In genomic region chr22:23678133-23678532, GRCh38 we compare ENCODE assay signal across 29 cellular contexts. TPM values are rescaled to one million over a fixed set of nuclear protein-coding genes. Genes with fewer than 3 reads are reported as not detected.
DNase-seq lines count a peak whose midpoint lies in the region; ATAC-seq and TF ChIP-seq lines count a peak whose summit lies in the region.
"Had no signal": no experiment of that assay in that cellular context is flagged by ENCODE, and none has a peak within 500 bp of the region (broad histone marks: within the 10 kb centered on the region; RNA-seq: fewer than 3 reads in every experiment).

No MANE protein-coding gene starts in this region.

- H3K9me3 ChIP-seq in thyroid gland = no peaks in the 10 kb centered on the region
- H3K9me3 ChIP-seq: colonic mucosa, heart right ventricle, prostate gland, testis had no signal

- no peaks in the 10 kb centered on the region for H3K9me3 Mint-ChIP-seq in activated CD4-positive, alpha-beta T cell treated with anti-CD3 and anti-CD28 coated beads, Interleukin-2, amount 10 ng/mL, durations not matched to agents 7 days and 5 days
- no peaks in the 10 kb centered on the region for H3K9me3 Mint-ChIP-seq in activated CD4-positive, alpha-beta T cell treated with anti-CD3 and anti-CD28 coated beads, Interleukin-2, amount 10 ng/mL, durations not matched to agents 24 days and 14 days
- H3K9me3 Mint-ChIP-seq in memory B cell = no peaks in the 10 kb centered on the region
- H3K9me3 Mint-ChIP-seq: activated naive CD4-positive, alpha-beta T cell treated with anti-CD3 and anti-CD28 coated beads, Interleukin-2, amount 50 U/mL, for 72 hours; CD8-positive, alpha-beta memory T cell had no signal

- WGBS in thyroid gland, 2 donors = 92 to 96% methylated on average over 6 of the region's 6 CpGs

- POLR2A ChIA-PET in activated CD4-positive, alpha-beta T cell treated with anti-CD3 and anti-CD28 coated beads, Interleukin-2, amount 10 ng/mL, durations not matched to agents 7 days and 5 days (lab: Charles Lee) = interaction anchor here (0.6 kb wide), 1 partner anchor 80 kb away, joined by 8 read pairs; no protein-coding TSS in a partner anchor

- H3K27me3 ChIP-seq in thyroid gland = no peaks in the 10 kb centered on the region
- H3K27me3 ChIP-seq: colonic mucosa, heart right ventricle, testis had no signal

- CTCF ChIA-PET in activated CD4-positive, alpha-beta T cell treated with anti-CD3 and anti-CD28 coated beads, Interleukin-2, amount 10 ng/mL, durations not matched to agents 7 days and 5 days (lab: Charles Lee) = interaction anchor here (2.1 kb wide), 1 partner anchor 15 kb away, joined by 6 read pairs; no protein-coding TSS in a partner anchor

- no peak for DNase-seq in activated CD4-positive, alpha-beta T cell treated with anti-CD3 and anti-CD28 coated beads, Interleukin-2, amount 10 ng/mL, durations not matched to agents 7 days and 5 days
- DNase-seq in activated CD4-positive, alpha-beta T cell treated with anti-CD3 and anti-CD28 coated beads, Interleukin-2, amount 10 ng/mL, durations not matched to agents 24 days and 14 days = no peak
- DNase-seq in NCI-H524 (lab: John Stamatoyannopoulos, UW) (peak; percentile 84 to 91), memory B cell (ENCODE audit: low spot score in 2 of 2) (no peak), thyroid gland (peak; percentile 28 to 31), A172 (ENCODE audit: low spot score) (no peak), SK-N-DZ (ENCODE audit: low spot score) (no peak), NCI-H2107 (lab: John Stamatoyannopoulos, UW) (no peak)
- DNase-seq: CD8-positive, alpha-beta memory T cell; colonic mucosa; DMS79; effector CD8-positive, alpha-beta T cell; foreskin fibroblast; GF-D8; HCEC 1CT; heart right ventricle; NCI-H1092 treated with DMSO at 0.1 percent for 48 hours; NCI-H187; stimulated activated CD4-positive, alpha-beta T cell treated with anti-CD3 and anti-CD28 coated beads, Interleukin-15, amount 100 ng/mL, for 24 hours; stimulated activated naive CD8-positive, alpha-beta T cell treated with anti-CD3 and anti-CD28 coated beads, Interleukin-15, Interleukin-2, amounts not matched to agents 100 U/mL and 50 U/mL, for 24 hours; T-helper 9 cell; testis had no signal

- intact Hi-C loops in activated CD4-positive, alpha-beta T cell treated with anti-CD3 and anti-CD28 coated beads, Interleukin-2, amount 10 ng/mL, durations not matched to agents 24 days and 14 days (cut with micrococcal nuclease) = no loop called here
- intact Hi-C loops in thyroid gland (cut with DNase I) = no loop called here

- H3K27ac Mint-ChIP-seq in activated CD4-positive, alpha-beta T cell treated with anti-CD3 and anti-CD28 coated beads, Interleukin-2, amount 10 ng/mL, durations not matched to agents 7 days and 5 days = peak overlapping the region; percentile 65
- H3K27ac Mint-ChIP-seq in activated CD4-positive, alpha-beta T cell treated with anti-CD3 and anti-CD28 coated beads, Interleukin-2, amount 10 ng/mL, durations not matched to agents 24 days and 14 days = no peak overlapping the region
- H3K27ac Mint-ChIP-seq in memory B cell = peak overlapping the region; percentile 53
- H3K27ac Mint-ChIP-seq: activated naive CD4-positive, alpha-beta T cell treated with anti-CD3 and anti-CD28 coated beads, Interleukin-2, amount 50 U/mL, for 72 hours; B cell had no signal

- no peak for ATAC-seq in memory B cell (ENCODE audit: low read depth)
- ATAC-seq: activated naive CD4-positive, alpha-beta T cell treated with anti-CD3 and anti-CD28 coated beads, Interleukin-2, amount 50 U/mL, for 72 hours; heart right ventricle; sciatic nerve; SK-N-SH treated with all-trans-retinoic acid at 6 μM for 48 hours had no signal

- H3K4me3 Mint-ChIP-seq in activated CD4-positive, alpha-beta T cell treated with anti-CD3 and anti-CD28 coated beads, Interleukin-2, amount 10 ng/mL, durations not matched to agents 7 days and 5 days = no peak overlapping the region
- no peak overlapping the region for H3K4me3 Mint-ChIP-seq in activated CD4-positive, alpha-beta T cell treated with anti-CD3 and anti-CD28 coated beads, Interleukin-2, amount 10 ng/mL, durations not matched to agents 24 days and 14 days
- H3K4me3 Mint-ChIP-seq in memory B cell = no peak overlapping the region
- H3K4me3 Mint-ChIP-seq: B cell; CD8-positive, alpha-beta memory T cell had no signal

- no peak for TF ChIP-seq CTCF in thyroid gland (IDR thresholded peaks at IDR 0.05)

- no peak for TF ChIP-seq POLR2A in thyroid gland (IDR thresholded peaks at IDR 0.05)

- H3K36me3 ChIP-seq in thyroid gland = peaks cover 0 to 3% of the 10 kb centered on the region in 2 donors
- H3K36me3 ChIP-seq: colonic mucosa, prostate gland had no signal

- no peaks in the 10 kb centered on the region for H3K27me3 Mint-ChIP-seq in activated CD4-positive, alpha-beta T cell treated with anti-CD3 and anti-CD28 coated beads, Interleukin-2, amount 10 ng/mL, durations not matched to agents 7 days and 5 days
- no peaks in the 10 kb centered on the region for H3K27me3 Mint-ChIP-seq in activated CD4-positive, alpha-beta T cell treated with anti-CD3 and anti-CD28 coated beads, Interleukin-2, amount 10 ng/mL, durations not matched to agents 24 days and 14 days
- no peaks in the 10 kb centered on the region for H3K27me3 Mint-ChIP-seq in memory B cell
- H3K27me3 Mint-ChIP-seq: B cell; CD8-positive, alpha-beta memory T cell had no signal

- H3K36me3 Mint-ChIP-seq in activated CD4-positive, alpha-beta T cell treated with anti-CD3 and anti-CD28 coated beads, Interleukin-2, amount 10 ng/mL, durations not matched to agents 7 days and 5 days (ENCODE audit: low read depth) = peaks cover 11% of the 10 kb centered on the region
- H3K36me3 Mint-ChIP-seq in activated CD4-positive, alpha-beta T cell treated with anti-CD3 and anti-CD28 coated beads, Interleukin-2, amount 10 ng/mL, durations not matched to agents 24 days and 14 days (ENCODE audit: low read depth) = peaks cover 7% of the 10 kb centered on the region
- peaks cover 20% of the 10 kb centered on the region for H3K36me3 Mint-ChIP-seq in memory B cell

- H3K27ac ChIP-seq in thyroid gland = no peak overlapping the region
- H3K27ac ChIP-seq: colonic mucosa, heart right ventricle, prostate gland, testis had no signal

- no peak overlapping the region for H3K4me3 ChIP-seq in thyroid gland (replicated peaks in 1 of 3)
- H3K4me3 ChIP-seq: colonic mucosa, heart right ventricle, lung, prostate gland, testis had no signal

- no peaks in the 10 kb centered on the region for H3K4me1 ChIP-seq in thyroid gland
- H3K4me1 ChIP-seq: prostate gland, testis had no signal

- H3K4me1 Mint-ChIP-seq in activated CD4-positive, alpha-beta T cell treated with anti-CD3 and anti-CD28 coated beads, Interleukin-2, amount 10 ng/mL, durations not matched to agents 7 days and 5 days = peaks cover 13% of the 10 kb centered on the region
- peaks cover 5% of the 10 kb centered on the region for H3K4me1 Mint-ChIP-seq in activated CD4-positive, alpha-beta T cell treated with anti-CD3 and anti-CD28 coated beads, Interleukin-2, amount 10 ng/mL, durations not matched to agents 24 days and 14 days
- H3K4me1 Mint-ChIP-seq in memory B cell = peaks cover 8% of the 10 kb centered on the region

RNA-seq across cellular contexts. Expression of gene RGL4, which starts 12.7 kb away (rescaled TPM):
- 10 to 100 TPM; 29.1 to 30.1 TPM for total RNA-seq in activated CD4-positive, alpha-beta T cell treated with anti-CD3 and anti-CD28 coated beads, Interleukin-2, amount 10 ng/mL, durations not matched to agents 7 days and 5 days
- total RNA-seq in activated CD4-positive, alpha-beta T cell treated with anti-CD3 and anti-CD28 coated beads, Interleukin-2, amount 10 ng/mL, durations not matched to agents 24 days and 14 days = 6.9 TPM in 2 replicates
- total RNA-seq in thyroid gland = 1 to 10 TPM in 1 of 4 donors, under 1 TPM in 1, not detected in 2; 0.25 to 1.3 TPM
- total RNA-seq in A172 (2014; rRNA removed; shearing (Covaris generic)) = not detected in 2 replicates
- not detected in 2 replicates for polyA plus RNA-seq in SK-N-DZ (2014; cell fraction: cytosol; rRNA removed)
- 0.08 TPM in 1 of 2 replicates, not detected in the other for polyA plus RNA-seq in SK-N-DZ (2014; cell fraction: nucleus; rRNA removed)
- total RNA-seq: HT-29 had no signal

RNA-seq across cellular contexts. Expression of gene DRICH1, which starts 46.0 kb away (rescaled TPM):
- total RNA-seq in activated CD4-positive, alpha-beta T cell treated with anti-CD3 and anti-CD28 coated beads, Interleukin-2, amount 10 ng/mL, durations not matched to agents 7 days and 5 days = 1 to 10 TPM; 1.2 to 1.8 TPM
- total RNA-seq in activated CD4-positive, alpha-beta T cell treated with anti-CD3 and anti-CD28 coated beads, Interleukin-2, amount 10 ng/mL, durations not matched to agents 24 days and 14 days = 0.24 and 0.61 TPM in 2 replicates
- total RNA-seq in thyroid gland = under 1 TPM in 1 of 4 donors, not detected in 3; 0.56 TPM
- not detected in 2 replicates for total RNA-seq in A172 (2014; rRNA removed; shearing (Covaris generic))
- polyA plus RNA-seq in SK-N-DZ (2014; cell fraction: cytosol; rRNA removed) = 0.14 TPM in 1 of 2 replicates, not detected in the other
- 0.18 and 1.1 TPM in 2 replicates for polyA plus RNA-seq in SK-N-DZ (2014; cell fraction: nucleus; rRNA removed)
- total RNA-seq: heart right ventricle, HT-29 had no signal
- polyA plus RNA-seq: CD8-positive, alpha-beta memory T cell had no signal

Comparison
In these comparisons a context has a peak if more than half of its experiments do, and no peak if none do; other contexts are left out.
1. DNase-seq: peak in NCI-H524 (2 of 2) and thyroid gland (2 of 2); none in activated CD4-positive, alpha-beta T cell treated with anti-CD3 and anti-CD28 coated beads, Interleukin-2, amount 10 ng/mL, durations not matched to agents 7 days and 5 days (single experiment), activated CD4-positive, alpha-beta T cell treated with anti-CD3 and anti-CD28 coated beads, Interleukin-2, amount 10 ng/mL, durations not matched to agents 24 days and 14 days (single experiment), memory B cell (0 of 2), A172 (single experiment), SK-N-DZ (single experiment) and NCI-H2107 (single experiment).